ENCODE assay signal across 31 cellular contexts in the genomic region with DNA sequence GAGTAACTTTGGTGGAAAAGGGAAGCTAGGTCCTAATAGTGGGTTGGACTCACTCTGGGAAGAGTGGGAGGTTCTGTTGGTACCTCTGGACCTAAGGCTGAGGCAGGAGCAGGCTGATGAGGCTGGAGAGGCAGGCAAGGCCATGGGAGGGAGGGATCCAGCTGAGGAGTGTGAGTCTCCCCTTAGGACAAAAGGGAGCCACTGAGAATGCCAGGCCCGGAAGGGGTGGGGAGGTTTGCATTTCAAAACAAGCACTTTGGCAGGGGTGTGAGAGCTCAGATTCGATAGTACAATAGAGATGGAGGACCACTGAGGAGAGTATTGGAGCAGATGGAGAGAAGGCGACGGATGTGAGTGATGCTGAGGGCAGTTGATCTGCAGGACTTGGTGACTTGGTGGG.
"Had no signal": no experiment of that assay in that cellular context is flagged by ENCODE, and none has a peak within 500 bp of the region (broad histone marks: within the 10 kb centered on the region; RNA-seq: fewer than 3 reads in every experiment).

No MANE protein-coding gene starts in this region.

- ATAC-seq: activated CD4-positive, alpha-beta T cell treated with anti-CD3 and anti-CD28 coated beads for 36 hours; activated CD4-positive, CD25-positive, alpha-beta regulatory T cell treated with anti-CD3 and anti-CD28 coated beads, Interleukin-2, amount 50 U/mL, for 24 hours; activated CD8-positive, alpha-beta T cell treated with anti-CD3 and anti-CD28 coated beads, Interleukin-2, amount 10 ng/mL, durations not matched to agents 7 days and 5 days; K562 had no signal

- H3K4me3 ChIP-seq: ascending aorta, cardiac muscle cell, K562 had no signal

- DNase-seq: activated CD4-positive, alpha-beta T cell treated with anti-CD3 and anti-CD28 coated beads for 36 hours; activated CD4-positive, alpha-beta T cell treated with anti-CD3 and anti-CD28 coated beads, Interleukin-2, amount 10 ng/mL, durations not matched to agents 7 days and 5 days; activated CD4-positive, alpha-beta T cell treated with anti-CD3 and anti-CD28 coated beads, Interleukin-2, amount 50 U/mL, for 48 hours; activated CD8-positive, alpha-beta T cell treated with anti-CD3 and anti-CD28 coated beads, Interleukin-2, amount 10 ng/mL, durations not matched to agents 7 days and 5 days; activated gamma-delta T cell; activated naive CD4-positive, alpha-beta T cell treated with Interleukin-2 at 50 U/mL for 16 hours; activated naive CD8-positive, alpha-beta T cell treated with anti-CD3 and anti-CD28 coated beads, Interleukin-2, amount 10 ng/mL, durations not matched to agents 7 days and 5 days; activated T-cell treated with anti-CD3 and anti-CD28 coated beads, Interleukin-2, amount 50 U/mL, for 24 hours; amygdala; NCI-H1105 treated with DMSO at 0.1 percent for 48 hours; NCI-H1436; NCI-H1694; NCI-H1930; NCI-H2081 treated with DMSO at 0.1 percent for 48 hours; NCI-H226; NCI-H510A; NCI-H526; NCI-H748 treated with DMSO at 0.1 percent for 48 hours; NK-92 treated with Interleukin-12 subunit alpha and Interleukin-12 subunit beta, amount 100 ng/mL, for 24 hours; OCI-M1; Right ventricle myocardium superior had no signal

- H3K9me3 ChIP-seq: ascending aorta had no signal

- H3K9me3 Mint-ChIP-seq: activated CD4-positive, alpha-beta T cell treated with anti-CD3 and anti-CD28 coated beads, Interleukin-2, amount 10 ng/mL, durations not matched to agents 7 days and 5 days; activated naive CD4-positive, alpha-beta T cell treated with anti-CD3 and anti-CD28 coated beads, Interleukin-2, amount 50 U/mL, for 24 hours; activated naive CD8-positive, alpha-beta T cell treated with anti-CD3 and anti-CD28 coated beads, Interleukin-2, amount 10 ng/mL, durations not matched to agents 7 days and 5 days; activated T-cell treated with anti-CD3 and anti-CD28 coated beads, Interleukin-2, amount 50 U/mL, for 24 hours; activated T-helper 2 cell treated with anti-CD3 and anti-CD28 coated beads, Interferon-gamma antibody, Interleukin-2, Interleukin-4, amounts not matched to agents 10 μg/mL and 5 μg/mL and 100 μg/mL, durations not matched to agents 14 hours and 24 hours and 36 hours; central memory CD8-positive, alpha-beta T cell; T-helper 1 cell treated with Interleukin-12 subunit alpha and Interleukin-12 subunit beta and Interleukin-4 antibody, amounts not matched to agents 30 μg/mL and 1 μg/mL, for 36 hours; T-helper 2 cell treated with Interferon-gamma antibody and Interleukin-4, amounts not matched to agents 5 μg/mL and 100 μg/mL, for 36 hours had no signal

- FAIRE-seq: K562, TTC549 had no signal

- H3K27ac ChIP-seq: ascending aorta, cardiac muscle cell had no signal

- H3K36me3 ChIP-seq: ascending aorta, cardiac muscle cell had no signal

- H3K27me3 Mint-ChIP-seq: activated CD4-positive, alpha-beta T cell treated with anti-CD3 and anti-CD28 coated beads, Interleukin-2, amount 10 ng/mL, durations not matched to agents 7 days and 5 days; activated naive CD4-positive, alpha-beta T cell treated with anti-CD3 and anti-CD28 coated beads, Interleukin-2, amount 50 U/mL, for 24 hours; activated naive CD8-positive, alpha-beta T cell treated with anti-CD3 and anti-CD28 coated beads, Interleukin-2, amount 10 ng/mL, durations not matched to agents 7 days and 5 days had no signal

- H3K4me1 Mint-ChIP-seq: activated CD4-positive, alpha-beta T cell treated with anti-CD3 and anti-CD28 coated beads for 36 hours; activated CD4-positive, alpha-beta T cell treated with anti-CD3 and anti-CD28 coated beads, Interleukin-2, amount 10 ng/mL, durations not matched to agents 7 days and 5 days; activated naive CD4-positive, alpha-beta T cell treated with anti-CD3 and anti-CD28 coated beads, Interleukin-2, amount 50 U/mL, for 24 hours; activated naive CD8-positive, alpha-beta T cell treated with anti-CD3 and anti-CD28 coated beads, Interleukin-2, amount 10 ng/mL, durations not matched to agents 7 days and 5 days; central memory CD8-positive, alpha-beta T cell had no signal

- H3K4me1 ChIP-seq: ascending aorta had no signal

- H3K36me3 Mint-ChIP-seq: activated naive CD4-positive, alpha-beta T cell treated with anti-CD3 and anti-CD28 coated beads, Interleukin-2, amount 50 U/mL, for 24 hours; activated naive CD8-positive, alpha-beta T cell treated with anti-CD3 and anti-CD28 coated beads, Interleukin-2, amount 10 ng/mL, durations not matched to agents 7 days and 5 days had no signal

- H3K27ac Mint-ChIP-seq: activated CD4-positive, alpha-beta T cell treated with anti-CD3 and anti-CD28 coated beads for 36 hours; activated CD4-positive, alpha-beta T cell treated with anti-CD3 and anti-CD28 coated beads, Interleukin-2, amount 10 ng/mL, durations not matched to agents 7 days and 5 days; activated CD8-positive, alpha-beta T cell treated with anti-CD3 and anti-CD28 coated beads, Interleukin-2, amount 10 ng/mL, durations not matched to agents 7 days and 5 days; activated naive CD4-positive, alpha-beta T cell treated with anti-CD3 and anti-CD28 coated beads, Interleukin-2, amount 50 U/mL, for 24 hours; activated naive CD8-positive, alpha-beta T cell treated with anti-CD3 and anti-CD28 coated beads, Interleukin-2, amount 10 ng/mL, durations not matched to agents 7 days and 5 days; activated T-cell treated with anti-CD3 and anti-CD28 coated beads, Interleukin-2, amount 50 U/mL, for 24 hours; activated T-helper 2 cell treated with anti-CD3 and anti-CD28 coated beads, Interferon-gamma antibody, Interleukin-2, Interleukin-4, amounts not matched to agents 10 μg/mL and 5 μg/mL and 100 μg/mL, durations not matched to agents 14 hours and 24 hours and 36 hours; T-helper 1 cell treated with Interleukin-12 subunit alpha and Interleukin-12 subunit beta and Interleukin-4 antibody, amounts not matched to agents 30 μg/mL and 1 μg/mL, for 36 hours; T-helper 2 cell treated with Interferon-gamma antibody and Interleukin-4, amounts not matched to agents 5 μg/mL and 100 μg/mL, for 36 hours had no signal

- H3K4me3 Mint-ChIP-seq: activated CD4-positive, alpha-beta T cell treated with anti-CD3 and anti-CD28 coated beads for 36 hours; activated CD4-positive, alpha-beta T cell treated with anti-CD3 and anti-CD28 coated beads, Interleukin-2, amount 10 ng/mL, durations not matched to agents 7 days and 5 days; activated CD8-positive, alpha-beta T cell treated with anti-CD3 and anti-CD28 coated beads, Interleukin-2, amount 10 ng/mL, durations not matched to agents 7 days and 5 days; activated naive CD4-positive, alpha-beta T cell treated with anti-CD3 and anti-CD28 coated beads, Interleukin-2, amount 50 U/mL, for 24 hours; activated naive CD8-positive, alpha-beta T cell treated with anti-CD3 and anti-CD28 coated beads, Interleukin-2, amount 10 ng/mL, durations not matched to agents 7 days and 5 days; activated T-cell treated with anti-CD3 and anti-CD28 coated beads, Interleukin-2, amount 50 U/mL, for 24 hours; central memory CD8-positive, alpha-beta T cell; T-helper 1 cell treated with Interleukin-12 subunit alpha and Interleukin-12 subunit beta and Interleukin-4 antibody, amounts not matched to agents 30 μg/mL and 1 μg/mL, for 36 hours; T-helper 2 cell treated with Interferon-gamma antibody and Interleukin-4, amounts not matched to agents 5 μg/mL and 100 μg/mL, for 36 hours had no signal

- H3K27me3 ChIP-seq: ascending aorta, cardiac muscle cell had no signal
